In the genomic region with DNA sequence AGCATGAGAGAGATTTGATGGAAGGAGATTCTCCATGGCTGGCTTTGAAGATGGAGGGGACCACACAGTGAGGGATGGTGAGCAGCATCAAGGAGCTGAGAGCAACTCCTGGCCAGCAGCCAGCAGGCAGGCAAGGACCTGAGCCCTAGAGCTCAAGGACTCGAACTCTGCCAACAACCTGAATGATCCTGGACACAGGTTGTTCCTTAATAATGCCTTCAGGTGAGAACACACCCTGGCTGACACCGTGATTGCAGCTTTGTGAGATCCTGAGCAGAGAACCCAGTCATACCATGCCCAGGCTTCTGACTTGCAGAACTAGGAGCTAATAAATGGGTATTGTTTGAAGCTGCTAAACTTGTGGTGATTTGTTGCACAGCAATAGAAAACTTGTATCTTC, we compare ENCODE assay signal across 19 cellular contexts.
A peak's percentile ranks its signal among the peaks of the same experiment; 100 is the strongest.
DNase-seq lines count a peak whose midpoint lies in the region; ATAC-seq, FAIRE-seq and TF ChIP-seq lines count a peak whose summit lies in the region.
"Had no signal": no experiment of that assay in that cellular context is flagged by ENCODE, and none has a peak within 500 bp of the region (broad histone marks: within the 10 kb centered on the region; RNA-seq: fewer than 3 reads in every experiment).

No MANE protein-coding gene starts in this region.

- WGBS in H1 (ENCODE audit: extremely low coverage in 1 of 2, insufficient coverage in 1 of 2, insufficient read length in 1 of 2, insufficient replicate concordance in 2 of 2, low coverage in 1 of 2, low lambda C conversion rate in 2 of 2, missing lambda C conversion rate in 1 of 2), 2 experiments, result 88% methylated on average over 2 of the region's 2 CpGs; no CpG with 5 or more reads in 1 of the 2 experiments
- no CpG with 5 or more reads among the region's 2 CpGs for WGBS in neuronal stem cell (ENCODE audit: extremely low coverage in 2 of 2, insufficient read length in 2 of 2, insufficient replicate concordance in 1 of 2), 2 donors

- TF ChIP-seq EP300 in H1 (IDR thresholded peaks at IDR 0.05; ENCODE audit: borderline replicate concordance in 1 of 2, low read depth in 2 of 2, low read length in 2 of 2), result no peak

- POLR2A ChIA-PET in H1 (lab: Charles Lee; ENCODE audit: partially characterized antibody), result no interaction called here

- H3K23ac ChIP-seq in H1 (ENCODE audit: insufficient read length) (no peak overlapping the region), neuronal stem cell (ENCODE audit: low read depth, low read length, poor library complexity) (no peak overlapping the region)

- H2BK12ac ChIP-seq in H1 (ENCODE audit: low read depth, low read length) (no peak overlapping the region), neuronal stem cell (ENCODE audit: low read length) (no peak overlapping the region)

- no peak for TF ChIP-seq POLR2A in H1 (IDR thresholded peaks at IDR 0.05; ENCODE audit: control extremely low read depth in 1 of 2, low read depth in 2 of 2, low read length in 2 of 2)

- no peak overlapping the region for H3K4ac ChIP-seq in H1 (replicated peaks; ENCODE audit: insufficient read length, low read depth, low read length)
- H3K4ac ChIP-seq in neuronal stem cell (ENCODE audit: low read length), result no peak overlapping the region

- H3K9me3 ChIP-seq in H1 (ENCODE audit: insufficient read depth in 2 of 2, low read depth in 1 of 2, low read length in 1 of 2) (no peaks in the 10 kb centered on the region), neuronal stem cell (replicated peaks in 1 of 2; ENCODE audit: control insufficient read depth in 2 of 2, insufficient read depth in 1 of 2, low read depth in 1 of 2, low read length in 2 of 2) (no peaks in the 10 kb centered on the region)
- H3K9me3 ChIP-seq: MG63, SJSA1 had no signal

- H3K27me3 ChIP-seq in H1 (replicated peaks in 1 of 4; ENCODE audit: control insufficient read depth in 3 of 4, extremely low read depth in 1 of 4, insufficient read depth in 3 of 4, low read length in 3 of 4) (no peaks in the 10 kb centered on the region), neuronal stem cell (ENCODE audit: control insufficient read depth in 3 of 3, insufficient read depth in 3 of 3, low read depth in 1 of 3, low read length in 3 of 3) (no peaks in the 10 kb centered on the region)
- H3K27me3 ChIP-seq: MG63, SJSA1 had no signal

- CTCF ChIA-PET in H1 (lab: Charles Lee; ENCODE audit: partially characterized antibody), result interaction anchor here (0.6 to 1.7 kb wide), 8 partner anchors 8 to 111 kb away, joined by 3 to 4 read pairs (median 3); no protein-coding TSS in a partner anchor

- H4K91ac ChIP-seq in H1 (replicated peaks; ENCODE audit: insufficient read length, low read length) (no peak overlapping the region), neuronal stem cell (ENCODE audit: low read depth, low read length, poor library complexity) (no peak overlapping the region)

- H2BK15ac ChIP-seq in H1 (ENCODE audit: low read length) (no peak overlapping the region), neuronal stem cell (ENCODE audit: low read length) (no peak overlapping the region)

- no peak overlapping the region for H3K4me3 ChIP-seq in H1 (ENCODE audit: extremely low read depth in 1 of 4, insufficient read depth in 2 of 4, low read depth in 3 of 4, low read length in 4 of 4)
- no peak overlapping the region for H3K4me3 ChIP-seq in neuronal stem cell (ENCODE audit: low read length in 2 of 2)
- H3K4me3 ChIP-seq: MG63, SJSA1 had no signal

- no peak for TF ChIP-seq RAD21 in H1 (IDR thresholded peaks at IDR 0.05 in 1 of 2, conservative IDR thresholded peaks at IDR 0.05 in 1 of 2; ENCODE audit: low read depth in 2 of 2, low read length in 2 of 2)

- H3K4me2 ChIP-seq in H1 (ENCODE audit: insufficient read depth in 1 of 2, low read depth in 2 of 2, low read length in 2 of 2) (no peak overlapping the region), neuronal stem cell (ENCODE audit: insufficient read depth, low read length, poor library complexity, severe bottlenecking) (no peak overlapping the region)

- H2BK5ac ChIP-seq in H1 (ENCODE audit: low read depth, low read length), result no peak overlapping the region
- no peak overlapping the region for H2BK5ac ChIP-seq in neuronal stem cell (ENCODE audit: low read length)

- no peaks in the 10 kb centered on the region for H3K23me2 ChIP-seq in H1 (ENCODE audit: low read depth, low read length)

- H3K27ac ChIP-seq in H1 (ENCODE audit: low read depth, low read length), result no peak overlapping the region
- no peak overlapping the region for H3K27ac ChIP-seq in neuronal stem cell (replicated peaks; ENCODE audit: low read length)
- H3K27ac ChIP-seq: SJSA1 had no signal

- H4K8ac ChIP-seq in H1 (ENCODE audit: extremely low read depth, insufficient read depth, low read length), result peak overlapping the region; percentile 15; the same call in 1 of the 2 replicates
- no peak overlapping the region for H4K8ac ChIP-seq in neuronal stem cell (ENCODE audit: low read depth, low read length)

- H2AFZ ChIP-seq in H1 (ENCODE audit: low read length) (no peak overlapping the region), neuronal stem cell (ENCODE audit: low read length) (no peak overlapping the region)

- peak; percentile 73 for DNase-seq in DMS79 (lab: John Stamatoyannopoulos, UW)
- peak; percentile 85 for DNase-seq in DMS79 treated with DMSO at 0.1 percent for 48 hours (lab: John Stamatoyannopoulos, UW)
- no peak for DNase-seq in H1 (ENCODE audit: low read depth in 1 of 2, low spot score in 2 of 2)
- DNase-seq in neuronal stem cell (ENCODE audit: low spot score), result no peak
- DNase-seq in NCI-H2081 treated with DMSO at 0.1 percent for 48 hours (lab: John Stamatoyannopoulos, UW), result no peak
- DNase-seq in EL, result no peak
- DNase-seq: CD4-positive, CD25-positive, alpha-beta regulatory T cell; Kasumi-1; MG63; NCI-H1436 treated with DMSO at 0.1 percent for 48 hours; NCI-H1930; NCI-H446; NCI-H526 treated with DMSO at 0.1 percent for 48 hours; T-helper 1 cell had no signal

- H3K79me1 ChIP-seq in H1 (ENCODE audit: low read depth, low read length) (no peaks in the 10 kb centered on the region), neuronal stem cell (ENCODE audit: low read depth, low read length) (no peaks in the 10 kb centered on the region)

- no peak overlapping the region for H3K18ac ChIP-seq in H1 (ENCODE audit: extremely low read depth, low read length)
- peak overlapping the region; percentile 39 for H3K18ac ChIP-seq in neuronal stem cell (ENCODE audit: low read length)

- H3K4me1 ChIP-seq in H1 (replicated peaks in 1 of 4; ENCODE audit: control insufficient read depth in 3 of 4, insufficient read depth in 4 of 4, low read length in 3 of 4) (0 out of 7 replicates have a peak, but pooled peaks cover 0 to 2% (median 0%) of the 10 kb centered on the region in 4 experiments), neuronal stem cell (ENCODE audit: control insufficient read depth in 2 of 2, insufficient read depth in 1 of 2, low read depth in 1 of 2, low read length in 2 of 2) (peaks cover 0 to 2% of the 10 kb centered on the region in 2 donors)
- H3K4me1 ChIP-seq: SJSA1 had no signal

- no peaks in the 10 kb centered on the region for H4K20me1 ChIP-seq in H1 (replicated peaks in 1 of 2; ENCODE audit: control insufficient read depth in 1 of 2, insufficient read depth in 2 of 2, low read length in 2 of 2)

- no peak for TF ChIP-seq CTCF in H1 (IDR thresholded peaks at IDR 0.05; ENCODE audit: control extremely low read depth in 1 of 3, insufficient read depth in 1 of 3, low read depth in 1 of 3, low read length in 3 of 3)

- H3K9ac ChIP-seq in H1 (replicated peaks in 1 of 4; ENCODE audit: extremely low read depth in 1 of 4, low read depth in 3 of 4, low read length in 3 of 4) (no peak overlapping the region), neuronal stem cell (ENCODE audit: low read depth, low read length, poor library complexity) (no peak overlapping the region)

- no peaks in the 10 kb centered on the region for H3K79me2 ChIP-seq in H1 (ENCODE audit: control insufficient read depth in 1 of 2, insufficient read depth in 2 of 2, low read length in 2 of 2)

- H2AK5ac ChIP-seq in H1 (ENCODE audit: low read depth, low read length), result no peak overlapping the region
- H2AK5ac ChIP-seq in neuronal stem cell (ENCODE audit: low read depth, low read length), result no peak overlapping the region

- no peak for ATAC-seq in GM19035 (IDR thresholded peaks at IDR 0.05; ENCODE audit: unreplicated experiment)

- H3K56ac ChIP-seq in H1 (replicated peaks; ENCODE audit: insufficient read length, low read depth, low read length), result no peak overlapping the region

- H2BK20ac ChIP-seq in H1 (ENCODE audit: low read length), result no peak overlapping the region

- no peak overlapping the region for H2BK120ac ChIP-seq in H1 (replicated peaks; ENCODE audit: low read depth, low read length)
- H2BK120ac ChIP-seq in neuronal stem cell (ENCODE audit: low read depth, low read length), result no peak overlapping the region

- FAIRE-seq in H1 (lab: Jason Lieb, UNC), result no peak
- FAIRE-seq: G401.6, GM12892, RCC 7860 had no signal

- H3K14ac ChIP-seq in H1 (ENCODE audit: insufficient read length) (no peak overlapping the region), neuronal stem cell (ENCODE audit: low read length) (no peak overlapping the region)

- H3K36me3 ChIP-seq in H1 (ENCODE audit: control insufficient read depth in 2 of 4, insufficient read depth in 4 of 4, low read length in 3 of 4) (no peaks in the 10 kb centered on the region), neuronal stem cell (replicated peaks in 1 of 2; ENCODE audit: control insufficient read depth in 2 of 2, insufficient read depth in 2 of 2, low read length in 2 of 2) (no peaks in the 10 kb centered on the region)
- H3K36me3 ChIP-seq: MG63, SJSA1 had no signal

- H4K5ac ChIP-seq in H1 (ENCODE audit: insufficient read length, low read depth, low read length), result no peak overlapping the region

TF ChIP-seq in H1, 55 proteins besides CTCF, POLR2A, EP300 and RAD21 (continues in another document):
- TF ChIP-seq RFX5 (IDR thresholded peaks at IDR 0.05; ENCODE audit: borderline replicate concordance, low read depth, low read length) (no peak), GTF2F1 (IDR thresholded peaks at IDR 0.05; ENCODE audit: borderline replicate concordance, low read depth, low read length) (no peak), TAF7 (optimal IDR thresholded peaks at IDR 0.05; ENCODE audit: borderline replicate concordance, low read depth, low read length) (no peak), CHD2 (IDR thresholded peaks at IDR 0.05; ENCODE audit: low read length) (no peak), CREB1 (IDR thresholded peaks at IDR 0.05) (no peak), EZH2 (IDR thresholded peaks at IDR 0.05; ENCODE audit: low read depth, low read length, severe bottlenecking) (no peak), HDAC6 (IDR thresholded peaks at IDR 0.05; ENCODE audit: low read depth, low read length) (no peak)

Comparison
In these comparisons a context has a peak if more than half of its experiments do, and no peak if none do; other contexts are left out.
1. DNase-seq: peak in DMS79 (single experiment) and DMS79 treated with DMSO at 0.1 percent for 48 hours (single experiment); none in H1 (0 of 2), neuronal stem cell (single experiment), NCI-H2081 treated with DMSO at 0.1 percent for 48 hours (single experiment) and EL (single experiment).